In the genomic region with DNA sequence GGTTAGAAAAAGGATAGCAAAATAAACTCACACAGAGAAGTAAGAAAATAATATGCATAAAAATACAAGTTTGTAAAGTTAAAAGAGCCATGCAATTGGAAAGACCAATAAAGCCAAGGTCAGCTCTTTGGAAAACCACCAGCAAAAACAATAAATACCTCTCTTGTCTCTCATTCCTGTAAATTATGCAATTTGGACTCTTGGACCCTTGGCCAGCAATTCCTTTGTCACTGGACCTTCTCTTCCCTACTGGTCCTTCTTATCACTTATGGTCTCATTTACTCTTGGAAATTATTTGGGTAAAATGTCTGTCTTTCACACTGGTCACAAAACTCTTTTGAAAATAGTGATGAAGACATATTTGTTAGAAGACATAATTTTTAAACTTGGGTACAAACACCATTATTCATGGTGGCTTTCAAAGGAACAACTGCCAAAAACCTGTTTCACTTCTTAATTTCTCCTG, we compare ENCODE assay signal across 1 cellular context.
TF ChIP-seq lines count a peak whose summit lies in the region.

No MANE protein-coding gene starts in this region.

TF ChIP-seq in HepG2, 621 proteins besides CTCF, POLR2A, EP300 and RAD21 (continued from another document and continues in another):
- TF ChIP-seq, protein P1, sequence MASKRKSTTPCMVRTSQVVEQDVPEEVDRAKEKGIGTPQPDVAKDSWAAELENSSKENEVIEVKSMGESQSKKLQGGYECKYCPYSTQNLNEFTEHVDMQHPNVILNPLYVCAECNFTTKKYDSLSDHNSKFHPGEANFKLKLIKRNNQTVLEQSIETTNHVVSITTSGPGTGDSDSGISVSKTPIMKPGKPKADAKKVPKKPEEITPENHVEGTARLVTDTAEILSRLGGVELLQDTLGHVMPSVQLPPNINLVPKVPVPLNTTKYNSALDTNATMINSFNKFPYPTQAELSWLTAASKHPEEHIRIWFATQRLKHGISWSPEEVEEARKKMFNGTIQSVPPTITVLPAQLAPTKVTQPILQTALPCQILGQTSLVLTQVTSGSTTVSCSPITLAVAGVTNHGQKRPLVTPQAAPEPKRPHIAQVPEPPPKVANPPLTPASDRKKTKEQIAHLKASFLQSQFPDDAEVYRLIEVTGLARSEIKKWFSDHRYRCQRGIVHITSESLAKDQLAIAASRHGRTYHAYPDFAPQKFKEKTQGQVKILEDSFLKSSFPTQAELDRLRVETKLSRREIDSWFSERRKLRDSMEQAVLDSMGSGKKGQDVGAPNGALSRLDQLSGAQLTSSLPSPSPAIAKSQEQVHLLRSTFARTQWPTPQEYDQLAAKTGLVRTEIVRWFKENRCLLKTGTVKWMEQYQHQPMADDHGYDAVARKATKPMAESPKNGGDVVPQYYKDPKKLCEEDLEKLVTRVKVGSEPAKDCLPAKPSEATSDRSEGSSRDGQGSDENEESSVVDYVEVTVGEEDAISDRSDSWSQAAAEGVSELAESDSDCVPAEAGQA (IDR thresholded peaks at IDR 0.05; ENCODE audit: low read depth), result no peak
- TF ChIP-seq, protein P1 (CRISPR knock-in tag; IDR thresholded peaks at IDR 0.05; ENCODE audit: borderline replicate concordance), result 0 out of 2 replicates have a peak, but pooled peaks have one; percentile 70
- TF ChIP-seq ZNF296 (CRISPR knock-in tag; conservative IDR thresholded peaks at IDR 0.05), result no peak
- TF ChIP-seq, protein P2, sequence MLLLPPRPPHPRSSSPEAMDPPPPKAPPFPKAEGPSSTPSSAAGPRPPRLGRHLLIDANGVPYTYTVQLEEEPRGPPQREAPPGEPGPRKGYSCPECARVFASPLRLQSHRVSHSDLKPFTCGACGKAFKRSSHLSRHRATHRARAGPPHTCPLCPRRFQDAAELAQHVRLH (CRISPR knock-in tag; IDR thresholded peaks at IDR 0.05; ENCODE audit: borderline replicate concordance, low read depth), result 0 out of 2 replicates have a peak, but pooled peaks have one; percentile 58
- TF ChIP-seq HDAC2 (CRISPR knock-in tag; IDR thresholded peaks at IDR 0.05), result peak; percentile 93
- no peak for TF ChIP-seq ZNF430 (CRISPR knock-in tag; IDR thresholded peaks at IDR 0.05)
- TF ChIP-seq MAFK (conservative IDR thresholded peaks at IDR 0.05 in 1 of 2, IDR thresholded peaks at IDR 0.05 in 1 of 2; ENCODE audit: low read length in 2 of 2), result peak; percentile 73 to 79; a peak in 3 of 4 replicates
- TF ChIP-seq, protein P3, sequence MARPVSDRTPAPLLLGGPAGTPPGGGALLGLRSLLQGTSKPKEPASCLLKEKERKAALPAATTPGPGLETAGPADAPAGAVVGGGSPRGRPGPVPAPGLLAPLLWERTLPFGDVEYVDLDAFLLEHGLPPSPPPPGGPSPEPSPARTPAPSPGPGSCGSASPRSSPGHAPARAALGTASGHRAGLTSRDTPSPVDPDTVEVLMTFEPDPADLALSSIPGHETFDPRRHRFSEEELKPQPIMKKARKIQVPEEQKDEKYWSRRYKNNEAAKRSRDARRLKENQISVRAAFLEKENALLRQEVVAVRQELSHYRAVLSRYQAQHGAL (CRISPR knock-in tag; IDR thresholded peaks at IDR 0.05; ENCODE audit: not compliant biosample characterization), result no peak
- no peak for TF ChIP-seq ZNF510 (CRISPR knock-in tag; IDR thresholded peaks at IDR 0.05; ENCODE audit: low read depth)
- TF ChIP-seq, protein P4, sequence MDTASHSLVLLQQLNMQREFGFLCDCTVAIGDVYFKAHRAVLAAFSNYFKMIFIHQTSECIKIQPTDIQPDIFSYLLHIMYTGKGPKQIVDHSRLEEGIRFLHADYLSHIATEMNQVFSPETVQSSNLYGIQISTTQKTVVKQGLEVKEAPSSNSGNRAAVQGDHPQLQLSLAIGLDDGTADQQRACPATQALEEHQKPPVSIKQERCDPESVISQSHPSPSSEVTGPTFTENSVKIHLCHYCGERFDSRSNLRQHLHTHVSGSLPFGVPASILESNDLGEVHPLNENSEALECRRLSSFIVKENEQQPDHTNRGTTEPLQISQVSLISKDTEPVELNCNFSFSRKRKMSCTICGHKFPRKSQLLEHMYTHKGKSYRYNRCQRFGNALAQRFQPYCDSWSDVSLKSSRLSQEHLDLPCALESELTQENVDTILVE (CRISPR knock-in tag; IDR thresholded peaks at IDR 0.05), result peak; percentile 63; the same call in 1 of the 2 replicates
- no peak for TF ChIP-seq ZNF709 (CRISPR knock-in tag; IDR thresholded peaks at IDR 0.05)
- peak; percentile 96 for TF ChIP-seq SMAD3 (CRISPR knock-in tag; IDR thresholded peaks at IDR 0.05)
- TF ChIP-seq, protein P5, sequence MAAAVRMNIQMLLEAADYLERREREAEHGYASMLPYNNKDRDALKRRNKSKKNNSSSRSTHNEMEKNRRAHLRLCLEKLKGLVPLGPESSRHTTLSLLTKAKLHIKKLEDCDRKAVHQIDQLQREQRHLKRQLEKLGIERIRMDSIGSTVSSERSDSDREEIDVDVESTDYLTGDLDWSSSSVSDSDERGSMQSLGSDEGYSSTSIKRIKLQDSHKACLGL (CRISPR knock-in tag; IDR thresholded peaks at IDR 0.05), result no peak
- no peak for TF ChIP-seq ZFP36L2 (CRISPR knock-in tag; IDR thresholded peaks at IDR 0.05)
- TF ChIP-seq FOXP1 (IDR thresholded peaks at IDR 0.05), result no peak
- peak; percentile 90 for TF ChIP-seq FOXP1 (CRISPR knock-in tag; IDR thresholded peaks at IDR 0.05)
- peak; percentile 38 for TF ChIP-seq TBL1XR1 (IDR thresholded peaks at IDR 0.05; ENCODE audit: borderline replicate concordance, low read length, partially characterized antibody)
- TF ChIP-seq, protein P6, sequence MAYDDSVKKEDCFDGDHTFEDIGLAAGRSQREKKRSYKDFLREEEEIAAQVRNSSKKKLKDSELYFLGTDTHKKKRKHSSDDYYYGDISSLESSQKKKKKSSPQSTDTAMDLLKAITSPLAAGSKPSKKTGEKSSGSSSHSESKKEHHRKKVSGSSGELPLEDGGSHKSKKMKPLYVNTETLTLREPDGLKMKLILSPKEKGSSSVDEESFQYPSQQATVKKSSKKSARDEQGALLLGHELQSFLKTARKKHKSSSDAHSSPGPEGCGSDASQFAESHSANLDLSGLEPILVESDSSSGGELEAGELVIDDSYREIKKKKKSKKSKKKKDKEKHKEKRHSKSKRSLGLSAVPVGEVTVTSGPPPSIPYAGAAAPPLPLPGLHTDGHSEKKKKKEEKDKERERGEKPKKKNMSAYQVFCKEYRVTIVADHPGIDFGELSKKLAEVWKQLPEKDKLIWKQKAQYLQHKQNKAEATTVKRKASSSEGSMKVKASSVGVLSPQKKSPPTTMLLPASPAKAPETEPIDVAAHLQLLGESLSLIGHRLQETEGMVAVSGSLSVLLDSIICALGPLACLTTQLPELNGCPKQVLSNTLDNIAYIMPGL (CRISPR knock-in tag; IDR thresholded peaks at IDR 0.05; ENCODE audit: borderline replicate concordance in 1 of 2, low read depth in 1 of 2), result peak in 1 of 2 experiments; percentile 50; a peak in 1 of 4 replicates
- TF ChIP-seq, protein P7, sequence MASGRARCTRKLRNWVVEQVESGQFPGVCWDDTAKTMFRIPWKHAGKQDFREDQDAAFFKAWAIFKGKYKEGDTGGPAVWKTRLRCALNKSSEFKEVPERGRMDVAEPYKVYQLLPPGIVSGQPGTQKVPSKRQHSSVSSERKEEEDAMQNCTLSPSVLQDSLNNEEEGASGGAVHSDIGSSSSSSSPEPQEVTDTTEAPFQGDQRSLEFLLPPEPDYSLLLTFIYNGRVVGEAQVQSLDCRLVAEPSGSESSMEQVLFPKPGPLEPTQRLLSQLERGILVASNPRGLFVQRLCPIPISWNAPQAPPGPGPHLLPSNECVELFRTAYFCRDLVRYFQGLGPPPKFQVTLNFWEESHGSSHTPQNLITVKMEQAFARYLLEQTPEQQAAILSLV (CRISPR knock-in tag; IDR thresholded peaks at IDR 0.05; ENCODE audit: borderline replicate concordance), result no peak
- TF ChIP-seq MAFF (IDR thresholded peaks at IDR 0.05; ENCODE audit: low read depth, low read length), result peak; percentile 78
- no peak for TF ChIP-seq ZNF557 (CRISPR knock-in tag; IDR thresholded peaks at IDR 0.05)
- no peak for TF ChIP-seq ATAD3A (CRISPR knock-in tag; IDR thresholded peaks at IDR 0.05)
- no peak for TF ChIP-seq JDP2 (CRISPR knock-in tag; IDR thresholded peaks at IDR 0.05; ENCODE audit: borderline replicate concordance)
- no peak for TF ChIP-seq ZNF781 (CRISPR knock-in tag; IDR thresholded peaks at IDR 0.05; ENCODE audit: borderline replicate concordance, not compliant biosample characterization)
- TF ChIP-seq KLF13 (CRISPR knock-in tag; IDR thresholded peaks at IDR 0.05), result no peak
- TF ChIP-seq, protein P8, sequence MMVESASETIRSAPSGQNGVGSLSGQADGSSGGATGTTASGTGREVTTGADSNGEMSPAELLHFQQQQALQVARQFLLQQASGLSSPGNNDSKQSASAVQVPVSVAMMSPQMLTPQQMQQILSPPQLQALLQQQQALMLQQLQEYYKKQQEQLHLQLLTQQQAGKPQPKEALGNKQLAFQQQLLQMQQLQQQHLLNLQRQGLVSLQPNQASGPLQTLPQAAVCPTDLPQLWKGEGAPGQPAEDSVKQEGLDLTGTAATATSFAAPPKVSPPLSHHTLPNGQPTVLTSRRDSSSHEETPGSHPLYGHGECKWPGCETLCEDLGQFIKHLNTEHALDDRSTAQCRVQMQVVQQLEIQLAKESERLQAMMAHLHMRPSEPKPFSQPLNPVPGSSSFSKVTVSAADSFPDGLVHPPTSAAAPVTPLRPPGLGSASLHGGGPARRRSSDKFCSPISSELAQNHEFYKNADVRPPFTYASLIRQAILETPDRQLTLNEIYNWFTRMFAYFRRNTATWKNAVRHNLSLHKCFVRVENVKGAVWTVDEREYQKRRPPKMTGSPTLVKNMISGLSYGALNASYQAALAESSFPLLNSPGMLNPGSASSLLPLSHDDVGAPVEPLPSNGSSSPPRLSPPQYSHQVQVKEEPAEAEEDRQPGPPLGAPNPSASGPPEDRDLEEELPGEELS (CRISPR knock-in tag; IDR thresholded peaks at IDR 0.05), result peak; percentile 93
- TF ChIP-seq, protein P9, sequence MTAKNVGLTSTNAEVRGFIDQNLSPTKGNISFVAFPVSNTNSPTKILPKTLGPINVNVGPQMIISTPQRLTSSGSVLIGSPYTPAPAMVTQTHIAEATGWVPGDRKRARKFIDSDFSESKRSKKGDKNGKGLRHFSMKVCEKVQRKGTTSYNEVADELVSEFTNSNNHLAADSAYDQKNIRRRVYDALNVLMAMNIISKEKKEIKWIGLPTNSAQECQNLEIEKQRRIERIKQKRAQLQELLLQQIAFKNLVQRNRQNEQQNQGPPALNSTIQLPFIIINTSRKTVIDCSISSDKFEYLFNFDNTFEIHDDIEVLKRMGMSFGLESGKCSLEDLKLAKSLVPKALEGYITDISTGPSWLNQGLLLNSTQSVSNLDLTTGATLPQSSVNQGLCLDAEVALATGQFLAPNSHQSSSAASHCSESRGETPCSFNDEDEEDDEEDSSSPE (CRISPR knock-in tag; IDR thresholded peaks at IDR 0.05), result 0 out of 2 replicates have a peak, but pooled peaks have one; percentile 17
- TF ChIP-seq, protein P10, sequence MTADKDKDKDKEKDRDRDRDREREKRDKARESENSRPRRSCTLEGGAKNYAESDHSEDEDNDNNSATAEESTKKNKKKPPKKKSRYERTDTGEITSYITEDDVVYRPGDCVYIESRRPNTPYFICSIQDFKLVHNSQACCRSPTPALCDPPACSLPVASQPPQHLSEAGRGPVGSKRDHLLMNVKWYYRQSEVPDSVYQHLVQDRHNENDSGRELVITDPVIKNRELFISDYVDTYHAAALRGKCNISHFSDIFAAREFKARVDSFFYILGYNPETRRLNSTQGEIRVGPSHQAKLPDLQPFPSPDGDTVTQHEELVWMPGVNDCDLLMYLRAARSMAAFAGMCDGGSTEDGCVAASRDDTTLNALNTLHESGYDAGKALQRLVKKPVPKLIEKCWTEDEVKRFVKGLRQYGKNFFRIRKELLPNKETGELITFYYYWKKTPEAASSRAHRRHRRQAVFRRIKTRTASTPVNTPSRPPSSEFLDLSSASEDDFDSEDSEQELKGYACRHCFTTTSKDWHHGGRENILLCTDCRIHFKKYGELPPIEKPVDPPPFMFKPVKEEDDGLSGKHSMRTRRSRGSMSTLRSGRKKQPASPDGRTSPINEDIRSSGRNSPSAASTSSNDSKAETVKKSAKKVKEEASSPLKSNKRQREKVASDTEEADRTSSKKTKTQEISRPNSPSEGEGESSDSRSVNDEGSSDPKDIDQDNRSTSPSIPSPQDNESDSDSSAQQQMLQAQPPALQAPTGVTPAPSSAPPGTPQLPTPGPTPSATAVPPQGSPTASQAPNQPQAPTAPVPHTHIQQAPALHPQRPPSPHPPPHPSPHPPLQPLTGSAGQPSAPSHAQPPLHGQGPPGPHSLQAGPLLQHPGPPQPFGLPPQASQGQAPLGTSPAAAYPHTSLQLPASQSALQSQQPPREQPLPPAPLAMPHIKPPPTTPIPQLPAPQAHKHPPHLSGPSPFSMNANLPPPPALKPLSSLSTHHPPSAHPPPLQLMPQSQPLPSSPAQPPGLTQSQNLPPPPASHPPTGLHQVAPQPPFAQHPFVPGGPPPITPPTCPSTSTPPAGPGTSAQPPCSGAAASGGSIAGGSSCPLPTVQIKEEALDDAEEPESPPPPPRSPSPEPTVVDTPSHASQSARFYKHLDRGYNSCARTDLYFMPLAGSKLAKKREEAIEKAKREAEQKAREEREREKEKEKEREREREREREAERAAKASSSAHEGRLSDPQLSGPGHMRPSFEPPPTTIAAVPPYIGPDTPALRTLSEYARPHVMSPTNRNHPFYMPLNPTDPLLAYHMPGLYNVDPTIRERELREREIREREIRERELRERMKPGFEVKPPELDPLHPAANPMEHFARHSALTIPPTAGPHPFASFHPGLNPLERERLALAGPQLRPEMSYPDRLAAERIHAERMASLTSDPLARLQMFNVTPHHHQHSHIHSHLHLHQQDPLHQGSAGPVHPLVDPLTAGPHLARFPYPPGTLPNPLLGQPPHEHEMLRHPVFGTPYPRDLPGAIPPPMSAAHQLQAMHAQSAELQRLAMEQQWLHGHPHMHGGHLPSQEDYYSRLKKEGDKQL (CRISPR knock-in tag; IDR thresholded peaks at IDR 0.05; ENCODE audit: low read depth), result peak; percentile 64; the same call in 1 of the 2 replicates
- TF ChIP-seq FOXA3 (CRISPR knock-in tag; IDR thresholded peaks at IDR 0.05), result peak; percentile 82
- TF ChIP-seq MZF1 (CRISPR knock-in tag; IDR thresholded peaks at IDR 0.05; ENCODE audit: borderline replicate concordance), result no peak
- no peak for TF ChIP-seq ZNF543 (CRISPR knock-in tag; IDR thresholded peaks at IDR 0.05)
- no peak for TF ChIP-seq ZNF749 (CRISPR knock-in tag; IDR thresholded peaks at IDR 0.05; ENCODE audit: borderline replicate concordance)
- no peak for TF ChIP-seq POLR2AphosphoS5 (IDR thresholded peaks at IDR 0.05; ENCODE audit: low read depth, low read length)
- no peak for TF ChIP-seq ETV6 (CRISPR knock-in tag; conservative IDR thresholded peaks at IDR 0.05)
- TF ChIP-seq NBN (conservative IDR thresholded peaks at IDR 0.05), result no peak
- TF ChIP-seq CAMTA2 (CRISPR knock-in tag; IDR thresholded peaks at IDR 0.05; ENCODE audit: borderline replicate concordance), result no peak
- no peak for TF ChIP-seq BRD4 (CRISPR knock-in tag; IDR thresholded peaks at IDR 0.05)
- peak; percentile 75; the same call in 1 of the 2 replicates for TF ChIP-seq SALL1 (CRISPR knock-in tag; IDR thresholded peaks at IDR 0.05)
